In the genomic region with DNA sequence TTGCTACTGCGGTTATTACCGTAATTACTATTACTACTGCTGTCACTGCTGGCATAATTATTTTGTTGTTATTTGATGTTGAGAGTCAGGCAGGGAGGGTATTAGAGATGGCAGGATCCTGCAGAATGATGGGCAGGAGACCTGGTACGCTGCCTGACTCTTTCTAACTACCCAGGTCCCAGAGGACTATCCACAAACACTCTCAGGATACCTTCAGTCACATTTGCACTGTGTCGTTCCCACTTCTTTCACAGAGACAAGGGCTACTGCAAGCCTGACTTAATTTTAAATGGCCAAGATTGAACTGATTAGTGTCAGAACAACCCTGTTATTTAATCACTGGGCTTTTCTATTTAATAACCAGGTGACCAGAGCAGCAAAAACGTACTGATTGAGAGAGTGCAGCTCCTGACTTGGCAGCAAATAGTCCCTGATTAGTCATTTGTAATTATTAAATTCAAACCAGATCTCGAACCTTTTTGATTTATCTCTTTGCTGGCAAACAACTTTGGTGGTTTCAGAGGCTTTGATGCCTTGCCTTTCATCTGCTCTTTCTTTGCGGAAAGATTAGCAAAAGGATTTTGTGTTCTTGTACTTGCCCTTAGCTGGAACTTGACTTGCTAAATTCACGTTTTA, we compare ENCODE assay signal across 17 cellular contexts.
DNase-seq lines count a peak whose midpoint lies in the region; ATAC-seq and TF ChIP-seq lines count a peak whose summit lies in the region.
"Had no signal": no experiment of that assay in that cellular context is flagged by ENCODE, and none has a peak within 500 bp of the region (broad histone marks: within the 10 kb centered on the region; RNA-seq: fewer than 3 reads in every experiment).

No MANE protein-coding gene starts in this region.

- H3K27ac Mint-ChIP-seq in activated T-cell treated with anti-CD3 and anti-CD28 coated beads, Interleukin-2, amount 50 U/mL, for 24 hours: no peak overlapping the region

- peak overlapping the region; percentile 29 for H3K4me3 Mint-ChIP-seq in activated T-cell treated with anti-CD3 and anti-CD28 coated beads, Interleukin-2, amount 50 U/mL, for 24 hours

- 32% methylated on average over 8 of the region's 8 CpGs for WGBS in SK-N-SH (ENCODE audit: low lambda C conversion rate)

- no peaks in the 10 kb centered on the region for H3K79me2 ChIP-seq in SK-N-SH (ENCODE audit: insufficient read depth)

- no peaks in the 10 kb centered on the region for H3K9me3 Mint-ChIP-seq in activated T-cell treated with anti-CD3 and anti-CD28 coated beads, Interleukin-2, amount 50 U/mL, for 24 hours

- no peaks in the 10 kb centered on the region for H4K20me1 ChIP-seq in SK-N-SH (ENCODE audit: insufficient read depth)

- peaks cover 0 to 32% of the 10 kb centered on the region in 2 experiments; a peak in 2 of 4 replicates for H3K4me1 ChIP-seq in SK-N-SH (ENCODE audit: control insufficient read depth in 1 of 2, insufficient read depth in 2 of 2, low read depth in 1 of 2, low read length in 1 of 2)
- peaks cover 8% of the 10 kb centered on the region for H3K4me1 ChIP-seq in upper lobe of right lung
- H3K4me1 ChIP-seq: A549 had no signal

- H3K9me3 ChIP-seq in SK-N-SH (no peaks in the 10 kb centered on the region), upper lobe of right lung (no peaks in the 10 kb centered on the region), WERI-Rb-1 (ENCODE audit: severe bottlenecking) (no peaks in the 10 kb centered on the region)
- H3K9me3 ChIP-seq: A549, gastrocnemius medialis had no signal

- no peak for TF ChIP-seq CTCF in SK-N-SH (IDR thresholded peaks at IDR 0.05)
- no peak for TF ChIP-seq CTCF in astrocyte of the spinal cord (IDR thresholded peaks at IDR 0.05; ENCODE audit: low read depth, low read length)
- TF ChIP-seq CTCF in upper lobe of right lung (IDR thresholded peaks at IDR 0.05): no peak
- TF ChIP-seq CTCF in WERI-Rb-1 (IDR thresholded peaks at IDR 0.05; ENCODE audit: low read depth, low read length): no peak

- no peak for DNase-seq in activated T-cell treated with anti-CD3 and anti-CD28 coated beads, Interleukin-2, amount 50 U/mL, for 24 hours
- DNase-seq in activated T-cell treated with anti-CD3 and anti-CD28 coated beads, Interleukin-2, amount 50 U/mL, for 1 hour: no peak
- DNase-seq in SK-N-SH (peak; percentile 69), astrocyte of the spinal cord (ENCODE audit: low read depth, low spot score) (peak; percentile 16), renal cortical epithelial cell (ENCODE audit: low read depth) (peak; percentile 9), upper lobe of right lung (no peak), WERI-Rb-1 (no peak), HuH-7.5 (ENCODE audit: low spot score) (no peak)
- DNase-seq: cerebellar nuclear complex, gastrocnemius medialis, NCI-H1092, small intestine, trophoblast cell had no signal

- no peak overlapping the region for H2AFZ ChIP-seq in SK-N-SH (ENCODE audit: low read depth)

- intact Hi-C loops in upper lobe of right lung (cut with DNase I): no loop called here

- TF ChIP-seq RAD21 in SK-N-SH (IDR thresholded peaks at IDR 0.05; ENCODE audit: low read length): peak; percentile 28

- H3K27ac ChIP-seq in SK-N-SH (ENCODE audit: low read depth in 2 of 2, low read length in 1 of 2): peak overlapping the region in 1 of 2 experiments; percentile 71; a peak in 2 of 4 replicates
- no peak overlapping the region for H3K27ac ChIP-seq in upper lobe of right lung
- no peak overlapping the region for H3K27ac ChIP-seq in WERI-Rb-1
- H3K27ac ChIP-seq: A549, gastrocnemius medialis had no signal

- H3K27me3 ChIP-seq in SK-N-SH (ENCODE audit: insufficient read depth) (no peaks in the 10 kb centered on the region), upper lobe of right lung (no peaks in the 10 kb centered on the region), WERI-Rb-1 (ENCODE audit: insufficient read depth, low read depth, severe bottlenecking) (no peaks in the 10 kb centered on the region)
- H3K27me3 ChIP-seq: gastrocnemius medialis had no signal

- CTCF ChIA-PET in SK-N-SH (lab: Yijun Ruan, JAX): interaction anchor here (0.5 to 1.4 kb wide), 8 partner anchors 15 to 440 kb away, joined by 3 to 8 read pairs (median 4); no protein-coding TSS in a partner anchor

- no peaks in the 10 kb centered on the region for H3K36me3 ChIP-seq in SK-N-SH (replicated peaks in 1 of 2; ENCODE audit: control insufficient read depth in 1 of 2, insufficient read depth in 2 of 2, low read length in 1 of 2)
- H3K36me3 ChIP-seq in upper lobe of right lung: no peaks in the 10 kb centered on the region
- H3K36me3 ChIP-seq in WERI-Rb-1: no peaks in the 10 kb centered on the region
- H3K36me3 ChIP-seq: gastrocnemius medialis had no signal

- TF ChIP-seq EP300 in SK-N-SH (IDR thresholded peaks at IDR 0.05; ENCODE audit: borderline replicate concordance in 1 of 2, low read depth in 1 of 2, low read length in 1 of 2): peak; percentile 63 to 99; a peak in 3 of 4 replicates

- POLR2A ChIA-PET in SK-N-SH (lab: Yijun Ruan, JAX): no interaction called here

- in situ Hi-C loops in astrocyte of the spinal cord (cut with HindIII; ENCODE audit: low sequenced_read_pairs): no loop called here

- H3K4me1 Mint-ChIP-seq in activated T-cell treated with anti-CD3 and anti-CD28 coated beads, Interleukin-2, amount 50 U/mL, for 24 hours (ENCODE audit: low read depth): peaks cover 82% of the 10 kb centered on the region

- no peak overlapping the region for H3K9ac ChIP-seq in SK-N-SH

- ATAC-seq in upper lobe of right lung: no peak
- ATAC-seq: A549, gastrocnemius medialis, GM12878, K562, Panc1 had no signal

- no peaks in the 10 kb centered on the region for H3K27me3 Mint-ChIP-seq in activated T-cell treated with anti-CD3 and anti-CD28 coated beads, Interleukin-2, amount 50 U/mL, for 24 hours

- H3K9me2 ChIP-seq in SK-N-SH: no peaks in the 10 kb centered on the region

- H3K4me3 ChIP-seq in SK-N-SH (ENCODE audit: low read depth in 2 of 2, low read length in 1 of 2): no peak overlapping the region; a peak in 1 of 4 replicates
- H3K4me3 ChIP-seq in astrocyte of the spinal cord (ENCODE audit: low read depth, low read length): no peak overlapping the region
- H3K4me3 ChIP-seq in upper lobe of right lung: no peak overlapping the region
- no peak overlapping the region for H3K4me3 ChIP-seq in WERI-Rb-1 (ENCODE audit: low read depth, low read length)
- H3K4me3 ChIP-seq: A549, gastrocnemius medialis, GM12878, K562 had no signal

- peaks cover 3% of the 10 kb centered on the region for H3F3A ChIP-seq in SK-N-SH (replicated peaks; ENCODE audit: insufficient read depth)

- no peaks in the 10 kb centered on the region for H3K36me3 Mint-ChIP-seq in activated T-cell treated with anti-CD3 and anti-CD28 coated beads, Interleukin-2, amount 50 U/mL, for 24 hours (ENCODE audit: low read depth)

- H3K4me2 ChIP-seq in SK-N-SH: peak overlapping the region; percentile 24; the same call in 1 of the 2 replicates
- H3K4me2 ChIP-seq: A549 had no signal

TF ChIP-seq in SK-N-SH, 30 proteins besides CTCF, POLR2A, EP300 and RAD21 (continues in another document):
- TF ChIP-seq TAF1 (IDR thresholded peaks at IDR 0.05; ENCODE audit: borderline replicate concordance, low read depth, low read length) (no peak), GATA2 (CRISPR knock-in tag; IDR thresholded peaks at IDR 0.05) (peak; percentile 93), RFX5 (IDR thresholded peaks at IDR 0.05; ENCODE audit: low read length) (no peak), MXI1 (IDR thresholded peaks at IDR 0.05; ENCODE audit: low read depth, low read length) (no peak; the same call in 1 of the 2 replicates), EZH2phosphoT487 (IDR thresholded peaks at IDR 0.05; ENCODE audit: borderline replicate concordance, low read depth) (no peak), POLR2AphosphoS5 (IDR thresholded peaks at IDR 0.05; ENCODE audit: low read depth, low read length) (peak; percentile 71; the same call in 1 of the 2 replicates), YY1 (IDR thresholded peaks at IDR 0.05; ENCODE audit: low read depth) (no peak), FOXJ3 (CRISPR knock-in tag; IDR thresholded peaks at IDR 0.05) (peak; percentile 92), TEAD4 (IDR thresholded peaks at IDR 0.05; ENCODE audit: borderline replicate concordance, insufficient read depth) (peak; percentile 70), SIN3A (IDR thresholded peaks at IDR 0.05; ENCODE audit: borderline replicate concordance, low read depth, low read length) (no peak), FOSL2 (IDR thresholded peaks at IDR 0.05; ENCODE audit: borderline replicate concordance, low read depth) (peak; percentile 16; the same call in 1 of the 2 replicates), TCF12 (IDR thresholded peaks at IDR 0.05) (peak; percentile 90), JUND (IDR thresholded peaks at IDR 0.05) (0 out of 2 replicates have a peak, but pooled peaks have one; percentile 14), CHD2 (IDR thresholded peaks at IDR 0.05; ENCODE audit: low read length, partially characterized antibody) (peak; percentile 91), RCOR1 (IDR thresholded peaks at IDR 0.05; ENCODE audit: low read length) (peak; percentile 98), NFIC (IDR thresholded peaks at IDR 0.05; ENCODE audit: borderline replicate concordance) (peak; percentile 67)
- TF ChIP-seq, protein P1, sequence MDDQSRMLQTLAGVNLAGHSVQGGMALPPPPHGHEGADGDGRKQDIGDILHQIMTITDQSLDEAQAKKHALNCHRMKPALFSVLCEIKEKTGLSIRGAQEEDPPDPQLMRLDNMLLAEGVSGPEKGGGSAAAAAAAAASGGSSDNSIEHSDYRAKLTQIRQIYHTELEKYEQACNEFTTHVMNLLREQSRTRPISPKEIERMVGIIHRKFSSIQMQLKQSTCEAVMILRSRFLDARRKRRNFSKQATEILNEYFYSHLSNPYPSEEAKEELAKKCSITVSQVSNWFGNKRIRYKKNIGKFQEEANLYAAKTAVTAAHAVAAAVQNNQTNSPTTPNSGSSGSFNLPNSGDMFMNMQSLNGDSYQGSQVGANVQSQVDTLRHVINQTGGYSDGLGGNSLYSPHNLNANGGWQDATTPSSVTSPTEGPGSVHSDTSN (IDR thresholded peaks at IDR 0.05): peak; percentile 68

Comparison
In these comparisons a context has a peak if more than half of its experiments do, and no peak if none do; other contexts are left out.
1. DNase-seq: peak in SK-N-SH (single experiment), astrocyte of the spinal cord (single experiment) and renal cortical epithelial cell (single experiment); none in activated T-cell treated with anti-CD3 and anti-CD28 coated beads, Interleukin-2, amount 50 U/mL, for 24 hours (single experiment), activated T-cell treated with anti-CD3 and anti-CD28 coated beads, Interleukin-2, amount 50 U/mL, for 1 hour (single experiment), upper lobe of right lung (single experiment), WERI-Rb-1 (single experiment) and HuH-7.5 (single experiment).